Comparison of ENCODE assay signal across 11 cellular contexts in genomic region chr17:51720439-51720838, GRCh38.
"Had no signal": no experiment of that assay in that cellular context is flagged by ENCODE, and none has a peak within 500 bp of the region (broad histone marks: within the 10 kb centered on the region; RNA-seq: fewer than 3 reads in every experiment).

No MANE protein-coding gene starts in this region.

- H3K4me1 ChIP-seq: HAP-1 had no signal

- H3K4me3 ChIP-seq: GM23248, GM23338, HAP-1 had no signal

- ATAC-seq: GM23338, HCT116 had no signal

- FAIRE-seq: H1, H54 had no signal

- H3K9me3 ChIP-seq: HAP-1 had no signal

- DNase-seq: GM23248, GOT3, H7, H9, HCEC 1CT, HFFc6 had no signal

- H2AFZ ChIP-seq: GM23248, GM23338 had no signal

- H3K9ac ChIP-seq: GM23248 had no signal

- H3K27ac ChIP-seq: GM23248 had no signal

- H3K36me3 ChIP-seq: HAP-1 had no signal

- H3K4me2 ChIP-seq: GM23338 had no signal
